20 cellular contexts compared by ENCODE assay signal in the genomic region with DNA sequence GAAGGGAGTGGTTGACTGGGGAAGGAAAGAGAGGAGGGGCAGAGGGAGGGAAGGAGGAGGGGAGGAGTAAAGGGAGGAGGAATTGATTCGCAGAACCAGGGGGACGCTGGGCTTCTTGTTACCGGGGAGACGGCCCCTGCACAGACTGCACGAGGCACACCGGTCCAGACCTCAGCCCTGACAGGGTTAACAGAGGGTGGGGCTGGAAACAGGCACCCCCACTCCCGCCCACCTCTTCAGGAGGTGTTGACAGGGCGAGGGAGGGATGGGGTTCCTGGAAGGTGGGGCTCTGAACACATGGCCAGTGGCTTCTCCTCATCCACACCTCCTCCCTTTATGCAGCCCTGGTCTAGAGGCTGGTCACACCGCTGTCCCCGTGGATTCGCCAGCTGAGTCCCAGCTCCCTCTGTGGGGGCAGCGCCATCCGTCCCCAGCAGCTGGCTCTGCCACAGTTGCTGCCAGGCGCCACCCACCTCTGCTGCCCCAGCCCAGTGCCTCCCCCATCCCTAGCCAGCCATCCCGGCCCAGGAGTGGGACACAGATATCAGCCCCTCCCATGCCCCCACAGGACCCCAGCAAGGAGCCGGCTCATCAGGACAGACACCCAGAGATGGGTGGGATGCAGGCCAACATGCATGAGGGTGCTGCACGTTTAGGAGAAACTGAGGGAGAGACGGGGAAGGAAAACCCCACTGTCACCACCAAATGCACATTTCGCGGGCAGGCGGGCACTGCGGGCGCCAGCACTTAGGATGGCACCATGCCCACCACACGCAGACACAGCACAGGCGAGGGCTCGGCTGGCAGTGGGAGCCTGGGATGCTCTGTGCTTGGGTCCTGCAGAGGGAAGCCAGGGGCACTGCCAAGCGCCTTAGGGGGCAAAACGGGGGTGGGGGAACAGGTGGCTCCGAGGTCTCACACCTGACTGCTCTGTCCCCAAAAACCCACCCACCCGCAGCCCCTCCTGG.
DNase-seq lines count a peak whose midpoint lies in the region; ATAC-seq and TF ChIP-seq lines count a peak whose summit lies in the region.
"Had no signal": no experiment of that assay in that cellular context is flagged by ENCODE, and none has a peak within 500 bp of the region (broad histone marks: within the 10 kb centered on the region; RNA-seq: fewer than 3 reads in every experiment).

No MANE protein-coding gene starts in this region.

- peaks cover 0 to 53% of the 10 kb centered on the region in 2 donors for H3K36me3 ChIP-seq in psoas muscle (ENCODE audit: insufficient read depth in 1 of 2, low read depth in 1 of 2)
- H3K36me3 ChIP-seq: BE2C, MG63, neutrophil, suprapubic skin had no signal

- H3K4me1 ChIP-seq in psoas muscle = peaks cover 55% of the 10 kb centered on the region

- WGBS in psoas muscle, 3 donors = 53 to 61% (median 55%) methylated on average over 29 to 30 of the region's 30 CpGs

- DNase-seq in NCI-H1694 treated with DMSO at 0.1 percent for 48 hours (lab: John Stamatoyannopoulos, UW) (peak; percentile 11), NCI-H1694 (lab: John Stamatoyannopoulos, UW) (no peak), NCI-H2227 treated with DMSO at 0.1 percent for 48 hours (lab: John Stamatoyannopoulos, UW) (peak; percentile 1), head of caudate nucleus (peak in 25 of 42 donors; percentile 28 to 80 (median 53)), psoas muscle (peak; percentile 24 to 71), NCI-H1092 (lab: John Stamatoyannopoulos, UW) (no peak), germinal center (ENCODE audit: low spot score) (no peak), coronary artery (ENCODE audit: low spot score) (no peak)
- DNase-seq: BE2C, Calu3, glutamatergic neuron, left ventricle myocardium superior, MG63, NCI-H187, NCI-H446 treated with DMSO at 0.1 percent for 48 hours, RPMI8226 had no signal

- no peak overlapping the region for H3K4me3 ChIP-seq in psoas muscle
- no peak overlapping the region for H3K4me3 ChIP-seq in coronary artery
- H3K4me3 ChIP-seq: MG63, suprapubic skin had no signal

- no peaks in the 10 kb centered on the region for H3K9me3 ChIP-seq in psoas muscle
- H3K9me3 ChIP-seq: BE2C, MG63, neutrophil, suprapubic skin had no signal

- intact Hi-C loops in head of caudate nucleus (cut with DNase I) (no loop called here), psoas muscle (cut with DNase I) (no loop called here)

- TF ChIP-seq CTCF in psoas muscle (IDR thresholded peaks at IDR 0.05) (no peak), coronary artery (IDR thresholded peaks at IDR 0.05) (no peak)

- peaks cover 0 to 3% (median 0%) of the 10 kb centered on the region in 3 donors for H3K27me3 ChIP-seq in psoas muscle (ENCODE audit: insufficient read depth in 3 of 3, low read length in 2 of 3)
- H3K27me3 ChIP-seq: BE2C, MG63 had no signal

- ATAC-seq in psoas muscle = peak in 1 of 4 donors; percentile 2
- ATAC-seq: activated CD4-positive, CD25-positive, alpha-beta regulatory T cell treated with anti-CD3 and anti-CD28 coated beads, Interleukin-2, amount 50 U/mL, for 24 hours; activated naive CD4-positive, alpha-beta T cell treated with anti-CD3 and anti-CD28 coated beads, Interleukin-2, amount 50 U/mL, for 72 hours; left ventricle myocardium superior had no signal

- H3K27ac ChIP-seq in psoas muscle (peak overlapping the region; percentile 92), coronary artery (no peak overlapping the region)
- H3K27ac ChIP-seq: neutrophil, suprapubic skin had no signal

Comparison
In these comparisons a context has a peak if more than half of its experiments do, and no peak if none do; other contexts are left out.
1. DNase-seq: peak in NCI-H1694 treated with DMSO at 0.1 percent for 48 hours (single experiment), NCI-H2227 treated with DMSO at 0.1 percent for 48 hours (single experiment), head of caudate nucleus (25 of 42) and psoas muscle (2 of 2); none in NCI-H1694 (single experiment), NCI-H1092 (single experiment), germinal center (single experiment) and coronary artery (single experiment).